In the genomic region with DNA sequence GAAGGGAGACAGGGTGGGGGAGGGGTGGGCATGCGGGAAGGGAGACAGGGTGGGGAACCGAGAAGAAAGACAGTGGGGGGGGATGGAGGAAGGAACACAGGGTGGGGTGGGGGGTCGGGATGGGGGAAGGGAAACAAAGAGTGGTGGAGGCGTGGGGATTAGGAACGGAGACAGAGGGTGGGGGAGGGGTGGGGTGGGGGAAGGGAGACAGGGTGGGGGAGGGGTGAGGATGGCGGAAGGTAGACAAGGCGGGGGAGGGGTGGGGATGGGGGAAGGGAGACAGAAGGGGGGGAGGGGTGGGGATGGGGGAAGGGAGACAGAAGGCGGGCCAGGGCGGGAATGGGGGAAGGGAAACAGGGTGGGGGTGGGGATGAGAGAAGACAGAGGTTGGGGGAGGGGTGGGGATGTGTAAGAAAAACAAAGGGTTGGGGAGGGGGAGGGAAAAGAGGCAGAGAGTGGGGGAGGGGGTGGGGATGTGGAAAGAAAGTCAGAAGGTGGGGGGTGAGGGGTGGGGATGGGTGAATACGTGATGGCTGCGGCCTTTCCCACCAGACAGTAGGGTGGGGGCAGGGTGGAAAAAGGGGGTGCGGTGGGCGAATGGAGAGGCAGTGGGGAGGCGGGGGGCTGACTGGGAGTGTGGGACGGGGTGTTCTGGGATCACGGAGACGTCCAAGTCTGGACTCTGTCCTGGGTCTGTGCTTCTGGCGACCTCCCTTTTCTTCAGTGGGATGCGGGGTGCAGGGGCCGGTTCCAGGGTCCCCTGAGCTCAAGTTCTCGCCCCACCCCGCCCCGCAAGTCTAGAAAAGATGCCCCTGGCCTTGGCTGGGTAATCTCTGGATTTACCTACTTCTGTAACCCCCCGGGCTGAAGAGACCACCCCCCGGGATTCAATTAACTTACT, we compare ENCODE assay signal across 14 cellular contexts. TPM values are rescaled to one million over a fixed set of nuclear protein-coding genes. Genes with fewer than 3 reads are reported as not detected.
DNase-seq lines count a peak whose midpoint lies in the region; ATAC-seq, FAIRE-seq and TF ChIP-seq lines count a peak whose summit lies in the region.
"Had no signal": no experiment of that assay in that cellular context is flagged by ENCODE, and none has a peak within 500 bp of the region (broad histone marks: within the 10 kb centered on the region; RNA-seq: fewer than 3 reads in every experiment).

No MANE protein-coding gene starts in this region.

- BruUV-seq in HepG2 (replicated peaks; lab: Mats Ljungman, UMichigan): no TSS peak

- no peak for TF ChIP-seq RAD21 in HepG2 (CRISPR knock-in tag; IDR thresholded peaks at IDR 0.05)

- H3K9me3 ChIP-seq in OCI-LY3 (ENCODE audit: insufficient read depth, low read length) (no peaks in the 10 kb centered on the region), HepG2 (ENCODE audit: low read length) (no peaks in the 10 kb centered on the region), ascending aorta (no peaks in the 10 kb centered on the region)
- H3K9me3 ChIP-seq in effector memory CD4-positive, alpha-beta T cell (ENCODE audit: control insufficient read depth, low read length): no peaks in the 10 kb centered on the region
- H3K9me3 ChIP-seq: esophagus muscularis mucosa, SJSA1 had no signal

- H3K36me3 ChIP-seq in OCI-LY3 (replicated peaks; ENCODE audit: low read depth, low read length): no peaks in the 10 kb centered on the region
- H3K36me3 ChIP-seq in HepG2 (replicated peaks in 1 of 2; ENCODE audit: control insufficient read depth in 1 of 2, insufficient read depth in 2 of 2, low read length in 2 of 2): no peaks in the 10 kb centered on the region
- H3K36me3 ChIP-seq in effector memory CD4-positive, alpha-beta T cell (ENCODE audit: control insufficient read depth, insufficient read depth, low read length): no peaks in the 10 kb centered on the region
- no peaks in the 10 kb centered on the region for H3K36me3 ChIP-seq in ascending aorta
- H3K36me3 ChIP-seq: esophagus muscularis mucosa, SJSA1 had no signal

- intact Hi-C loops in HepG2 (cut with micrococcal nuclease; ENCODE audit: unreplicated experiment): no loop called here
- intact Hi-C loops in ascending aorta (cut with DNase I): no loop called here

- CTCF ChIA-PET in HepG2 (lab: Yijun Ruan, JAX; ENCODE audit: low intra/inter-chr PET ratio, low total read pairs): interaction anchor here (1.2 to 1.4 kb wide), 2 partner anchors 35 to 94 kb away, joined by 3 to 7 read pairs; no protein-coding TSS in a partner anchor

- H3K4me3 ChIP-seq in HL-60 (replicated peaks; ENCODE audit: insufficient read depth, low read length) (peak overlapping the region; percentile 53), OCI-LY3 (ENCODE audit: low read length) (peak overlapping the region; percentile 96), HepG2 (replicated peaks in 1 of 3; ENCODE audit: insufficient read depth in 1 of 3, low read depth in 2 of 3, low read length in 3 of 3) (peak overlapping the region in 1 of 3 experiments; percentile 57; a peak in 1 of 6 replicates), ascending aorta (no peak overlapping the region)
- no peak overlapping the region for H3K4me3 ChIP-seq in effector memory CD4-positive, alpha-beta T cell (ENCODE audit: insufficient read depth, low read depth, low read length, poor library complexity, severe bottlenecking)
- H3K4me3 ChIP-seq: esophagus muscularis mucosa, SJSA1 had no signal

- H2AFZ ChIP-seq in OCI-LY3 (ENCODE audit: low read depth, low read length) (no peak overlapping the region), HepG2 (ENCODE audit: low read length) (no peak overlapping the region)

- TF ChIP-seq CTCF in HL-60 (IDR thresholded peaks at IDR 0.05; ENCODE audit: insufficient read depth, low read length) (no peak), OCI-LY3 (IDR thresholded peaks at IDR 0.05; ENCODE audit: low read depth, low read length) (no peak), HepG2 (CRISPR knock-in tag; IDR thresholded peaks at IDR 0.05) (no peak), ascending aorta (IDR thresholded peaks at IDR 0.05) (no peak)

- H3K4me2 ChIP-seq in OCI-LY3 (ENCODE audit: low read length): peak overlapping the region; percentile 89
- H3K4me2 ChIP-seq in HepG2 (ENCODE audit: low read depth, low read length): peak overlapping the region; percentile 73

- in situ Hi-C loops in HepG2 (cut with HindIII; ENCODE audit: extremely low pct_ligation_motif_present, low pct_unique_long_range_greater_than_20kb): no loop called here

- no peaks in the 10 kb centered on the region; the same call in 1 of the 2 replicates for H3K79me2 ChIP-seq in OCI-LY3 (ENCODE audit: low read length)
- H3K79me2 ChIP-seq in HepG2 (ENCODE audit: insufficient read depth, low read length): no peaks in the 10 kb centered on the region

- H3K9ac ChIP-seq in OCI-LY3 (ENCODE audit: low read length) (peak overlapping the region; percentile 83), HepG2 (ENCODE audit: insufficient read depth, low read depth, low read length) (no peak overlapping the region)

- peak overlapping the region; percentile 92 for H3K27ac ChIP-seq in HL-60 (replicated peaks)
- peak overlapping the region; percentile 49 for H3K27ac ChIP-seq in OCI-LY3 (ENCODE audit: low read length)
- H3K27ac ChIP-seq in HepG2 (ENCODE audit: extremely low read length, insufficient read depth, low read length): no peak overlapping the region
- H3K27ac ChIP-seq in effector memory CD4-positive, alpha-beta T cell (ENCODE audit: insufficient read depth, low read length, poor library complexity, severe bottlenecking): no peak overlapping the region
- H3K27ac ChIP-seq in ascending aorta: no peak overlapping the region
- H3K27ac ChIP-seq: esophagus muscularis mucosa, SJSA1 had no signal

- TF ChIP-seq EP300 in HepG2 (IDR thresholded peaks at IDR 0.05; ENCODE audit: low read depth in 2 of 2, low read length in 2 of 2): no peak
- no peak for TF ChIP-seq EP300 in HepG2 (CRISPR knock-in tag; IDR thresholded peaks at IDR 0.05; ENCODE audit: borderline replicate concordance)

- FAIRE-seq in HepG2 (lab: Jason Lieb, UNC): no peak

- no peak for TF ChIP-seq POLR2A in HepG2 (IDR thresholded peaks at IDR 0.05; ENCODE audit: insufficient read depth in 1 of 2, low read depth in 2 of 2, low read length in 2 of 2)

- H4K20me1 ChIP-seq in OCI-LY3 (ENCODE audit: insufficient read depth, low read length) (no peaks in the 10 kb centered on the region), HepG2 (ENCODE audit: insufficient read depth, low read length) (no peaks in the 10 kb centered on the region)

- ATAC-seq in HepG2: no peak; the same call in 2 of the 3 replicates
- no peak for ATAC-seq in GM19328 (IDR thresholded peaks at IDR 0.05; ENCODE audit: unreplicated experiment)

- DNase-seq in CMK (ENCODE audit: low read depth) (peak; percentile 66), HL-60 (ENCODE audit: low read depth in 1 of 2, low spot score in 1 of 2) (peak in 1 of 2 experiments; percentile 14), HepG2 (ENCODE audit: low spot score) (no peak), ascending aorta (ENCODE audit: low spot score in 2 of 2) (no peak)
- no peak for DNase-seq in effector memory CD4-positive, alpha-beta T cell
- DNase-seq: amniotic stem cell, DMS79 treated with DMSO at 0.1 percent for 48 hours had no signal

- 82% methylated on average over 21 of the region's 25 CpGs for WGBS in HepG2 (ENCODE audit: low lambda C conversion rate)

- POLR2A ChIA-PET in HepG2 (lab: Yijun Ruan, JAX): no interaction called here

- H3K4me1 ChIP-seq in OCI-LY3 (ENCODE audit: low read length): peaks cover 15% of the 10 kb centered on the region
- no peaks in the 10 kb centered on the region; the same call in 1 of the 2 replicates for H3K4me1 ChIP-seq in HepG2 (ENCODE audit: insufficient read depth, low read length)
- H3K4me1 ChIP-seq in effector memory CD4-positive, alpha-beta T cell (ENCODE audit: control insufficient read depth, insufficient read depth, low read length, poor library complexity, severe bottlenecking): no peaks in the 10 kb centered on the region
- no peaks in the 10 kb centered on the region for H3K4me1 ChIP-seq in ascending aorta
- H3K4me1 ChIP-seq: esophagus muscularis mucosa, SJSA1 had no signal

- H3K27me3 ChIP-seq in HL-60 (ENCODE audit: insufficient read depth, poor library complexity, severe bottlenecking) (no peaks in the 10 kb centered on the region), OCI-LY3 (ENCODE audit: low read depth, low read length) (no peaks in the 10 kb centered on the region), HepG2 (ENCODE audit: control insufficient read depth in 1 of 2, insufficient read depth in 2 of 2, low read length in 2 of 2) (peaks cover 0 to 1% of the 10 kb centered on the region in 2 experiments; a peak in 2 of 5 replicates), ascending aorta (no peaks in the 10 kb centered on the region)
- no peaks in the 10 kb centered on the region for H3K27me3 ChIP-seq in effector memory CD4-positive, alpha-beta T cell (replicated peaks; ENCODE audit: control insufficient read depth, insufficient read depth, low read length, poor library complexity, severe bottlenecking)
- H3K27me3 ChIP-seq: SJSA1 had no signal

RNA-seq across cellular contexts. Expression of gene PRAME, which starts 0.7 kb away (rescaled TPM):
- total RNA-seq in HepG2 (2016; rRNA removed; fragmentation: Illumina TruSeq; extraction: Trizol): 0.11 and 0.45 TPM in 2 replicates
- total RNA-seq in HepG2 (2016; cell fraction: cytosol; rRNA removed; fragmentation: Illumina TruSeq; extraction: Trizol; ENCODE audit: low read depth): not detected in 2 replicates
- total RNA-seq in HepG2 (2016; cell fraction: insoluble cytoplasmic fraction; rRNA removed; fragmentation: Illumina TruSeq; extraction: Trizol): 0.35 and 0.39 TPM in 2 replicates
- total RNA-seq in HepG2 (2016; cell fraction: membrane; rRNA removed; fragmentation: Illumina TruSeq; extraction: Trizol): 0.10 TPM in 1 of 2 replicates, not detected in the other
- 0.22 and 0.34 TPM in 2 replicates for total RNA-seq in HepG2 (2016; cell fraction: nucleus; rRNA removed; fragmentation: Illumina TruSeq; extraction: Trizol)
- polyA plus RNA-seq in HepG2 (2011; rRNA removed): 0.83 and 1.1 TPM in 2 replicates
- 0.98 and 1.2 TPM in 2 replicates for polyA plus RNA-seq in HepG2 (2011; cell fraction: cytosol; rRNA removed)
- 1.8 and 2.4 TPM in 2 replicates for polyA plus RNA-seq in HepG2 (2011; cell fraction: nucleus; rRNA removed)
- polyA plus RNA-seq in HepG2 (2012): 0.57 and 0.99 TPM in 2 replicates
- 0.09 TPM in 1 of 2 replicates, not detected in the other for polyA plus RNA-seq in HepG2 (2016; cell fraction: cytosol; fragmentation: Illumina TruSeq; extraction: Trizol; ENCODE audit: low read depth)
- polyA plus RNA-seq in HepG2 (2016; cell fraction: insoluble cytoplasmic fraction; fragmentation: Illumina TruSeq; extraction: Trizol; ENCODE audit: low read depth): 0.32 and 0.41 TPM in 2 replicates
- 0.07 TPM in 1 of 2 replicates, not detected in the other for polyA plus RNA-seq in HepG2 (2016; cell fraction: membrane; fragmentation: Illumina TruSeq; extraction: Trizol; ENCODE audit: low read depth)
- 0.37 and 0.60 TPM in 2 replicates for polyA plus RNA-seq in HepG2 (2016; cell fraction: nucleus; fragmentation: Illumina TruSeq; extraction: Trizol; ENCODE audit: insufficient read depth, low read depth)
- 5.8 and 37.0 TPM in 2 replicates for polyA minus RNA-seq in HepG2 (2011; rRNA and poly(A)+ RNA removed; ENCODE audit: low replicate concordance)
- polyA minus RNA-seq in HepG2 (2011; cell fraction: cytosol; rRNA and poly(A)+ RNA removed): 0.79 TPM in 2 replicates
- polyA minus RNA-seq in HepG2 (2011; cell fraction: nucleus; rRNA and poly(A)+ RNA removed): 0.13 TPM in 1 of 2 replicates, not detected in the other
- total RNA-seq in ascending aorta: not detected
- total RNA-seq: esophagus muscularis mucosa, left colon, temporal lobe had no signal

RNA-seq across cellular contexts. Expression of gene ZNF280A, which starts 38.3 kb away (rescaled TPM):
- total RNA-seq in HepG2 (2016; rRNA removed; fragmentation: Illumina TruSeq; extraction: Trizol) (2.9 and 4.4 TPM in 2 replicates), ascending aorta (not detected)
- 1.8 and 2.0 TPM in 2 replicates for total RNA-seq in HepG2 (2016; cell fraction: cytosol; rRNA removed; fragmentation: Illumina TruSeq; extraction: Trizol; ENCODE audit: low read depth)
- 3.1 and 4.4 TPM in 2 replicates for total RNA-seq in HepG2 (2016; cell fraction: insoluble cytoplasmic fraction; rRNA removed; fragmentation: Illumina TruSeq; extraction: Trizol)
- total RNA-seq in HepG2 (2016; cell fraction: membrane; rRNA removed; fragmentation: Illumina TruSeq; extraction: Trizol): 2.9 and 3.6 TPM in 2 replicates
- 2.5 TPM in 2 replicates for total RNA-seq in HepG2 (2016; cell fraction: nucleus; rRNA removed; fragmentation: Illumina TruSeq; extraction: Trizol)
- 1.1 and 1.4 TPM in 2 replicates for polyA plus RNA-seq in HepG2 (2011; rRNA removed)
- 0.66 and 0.90 TPM in 2 replicates for polyA plus RNA-seq in HepG2 (2011; cell fraction: cytosol; rRNA removed)
- 0.68 and 1.00 TPM in 2 replicates for polyA plus RNA-seq in HepG2 (2011; cell fraction: nucleus; rRNA removed)
- polyA plus RNA-seq in HepG2 (2012): 0.47 and 0.67 TPM in 2 replicates
- 0.40 and 0.59 TPM in 2 replicates for polyA plus RNA-seq in HepG2 (2016; cell fraction: cytosol; fragmentation: Illumina TruSeq; extraction: Trizol; ENCODE audit: low read depth)
- polyA plus RNA-seq in HepG2 (2016; cell fraction: insoluble cytoplasmic fraction; fragmentation: Illumina TruSeq; extraction: Trizol; ENCODE audit: low read depth): 2.8 and 3.3 TPM in 2 replicates
- polyA plus RNA-seq in HepG2 (2016; cell fraction: membrane; fragmentation: Illumina TruSeq; extraction: Trizol; ENCODE audit: low read depth): 0.89 and 0.90 TPM in 2 replicates
- polyA plus RNA-seq in HepG2 (2016; cell fraction: nucleus; fragmentation: Illumina TruSeq; extraction: Trizol; ENCODE audit: insufficient read depth, low read depth): 1.4 and 2.2 TPM in 2 replicates
- polyA minus RNA-seq in HepG2 (2011; rRNA and poly(A)+ RNA removed; ENCODE audit: low replicate concordance): 0.16 and 0.52 TPM in 2 replicates
- 0.88 and 1.2 TPM in 2 replicates for polyA minus RNA-seq in HepG2 (2011; cell fraction: cytosol; rRNA and poly(A)+ RNA removed)
- polyA minus RNA-seq in HepG2 (2011; cell fraction: nucleus; rRNA and poly(A)+ RNA removed): 2.7 and 3.7 TPM in 2 replicates
- total RNA-seq: esophagus muscularis mucosa, left colon, neural crest cell, temporal lobe had no signal

RNA-seq across cellular contexts. Expression of gene ZNF280B, which starts 49.8 kb away (rescaled TPM):
- 3.7 and 6.1 TPM in 2 replicates for total RNA-seq in HepG2 (2016; rRNA removed; fragmentation: Illumina TruSeq; extraction: Trizol)
- total RNA-seq in HepG2 (2016; cell fraction: cytosol; rRNA removed; fragmentation: Illumina TruSeq; extraction: Trizol; ENCODE audit: low read depth): 0.62 and 0.91 TPM in 2 replicates
- 3.8 and 5.6 TPM in 2 replicates for total RNA-seq in HepG2 (2016; cell fraction: insoluble cytoplasmic fraction; rRNA removed; fragmentation: Illumina TruSeq; extraction: Trizol)
- total RNA-seq in HepG2 (2016; cell fraction: membrane; rRNA removed; fragmentation: Illumina TruSeq; extraction: Trizol): 4.1 TPM in 2 replicates
- total RNA-seq in HepG2 (2016; cell fraction: nucleus; rRNA removed; fragmentation: Illumina TruSeq; extraction: Trizol): 3.1 and 4.0 TPM in 2 replicates
- polyA plus RNA-seq in HepG2 (2011; rRNA removed): 3.3 and 3.9 TPM in 2 replicates
- polyA plus RNA-seq in HepG2 (2011; cell fraction: cytosol; rRNA removed): 1.7 and 2.9 TPM in 2 replicates
- polyA plus RNA-seq in HepG2 (2011; cell fraction: nucleus; rRNA removed): 1.5 and 2.3 TPM in 2 replicates
- polyA plus RNA-seq in HepG2 (2012): 1.9 and 2.0 TPM in 2 replicates
- polyA plus RNA-seq in HepG2 (2016; cell fraction: cytosol; fragmentation: Illumina TruSeq; extraction: Trizol; ENCODE audit: low read depth): 0.16 and 0.28 TPM in 2 replicates
- polyA plus RNA-seq in HepG2 (2016; cell fraction: insoluble cytoplasmic fraction; fragmentation: Illumina TruSeq; extraction: Trizol; ENCODE audit: low read depth): 4.7 TPM in 2 replicates
- polyA plus RNA-seq in HepG2 (2016; cell fraction: membrane; fragmentation: Illumina TruSeq; extraction: Trizol; ENCODE audit: low read depth): 1.4 and 1.8 TPM in 2 replicates
- 5.9 and 6.1 TPM in 2 replicates for polyA plus RNA-seq in HepG2 (2016; cell fraction: nucleus; fragmentation: Illumina TruSeq; extraction: Trizol; ENCODE audit: insufficient read depth, low read depth)
- polyA minus RNA-seq in HepG2 (2011; rRNA and poly(A)+ RNA removed; ENCODE audit: low replicate concordance): 3.0 and 3.6 TPM in 2 replicates
- 3.1 and 3.5 TPM in 2 replicates for polyA minus RNA-seq in HepG2 (2011; cell fraction: cytosol; rRNA and poly(A)+ RNA removed)
- polyA minus RNA-seq in HepG2 (2011; cell fraction: nucleus; rRNA and poly(A)+ RNA removed): 6.4 and 7.5 TPM in 2 replicates
- total RNA-seq in ascending aorta: not detected

Comparison
In these comparisons a context has a peak if more than half of its experiments do, and no peak if none do; other contexts are left out.
1. H3K27ac ChIP-seq: peak in HL-60 (single experiment) and OCI-LY3 (single experiment); none in HepG2 (single experiment), effector memory CD4-positive, alpha-beta T cell (single experiment) and ascending aorta (0 of 2).
2. H3K4me3 ChIP-seq: peak in HL-60 (single experiment) and OCI-LY3 (single experiment); none in effector memory CD4-positive, alpha-beta T cell (single experiment) and ascending aorta (0 of 2).